In genomic region chr14:63875311-63875710, GRCh38 we compare ENCODE assay signal across 12 cellular contexts. TPM values are rescaled to one million over a fixed set of nuclear protein-coding genes. Genes with fewer than 3 reads are reported as not detected.
DNase-seq lines count a peak whose midpoint lies in the region; ATAC-seq and TF ChIP-seq lines count a peak whose summit lies in the region.
"Had no signal": no experiment of that assay in that cellular context is flagged by ENCODE, and none has a peak within 500 bp of the region (broad histone marks: within the 10 kb centered on the region; RNA-seq: fewer than 3 reads in every experiment).

No MANE protein-coding gene starts in this region.

- no peaks in the 10 kb centered on the region for H3K9me3 Mint-ChIP-seq in CD8-positive, alpha-beta memory T cell
- H3K9me3 Mint-ChIP-seq in nephron, result no peaks in the 10 kb centered on the region
- H3K9me3 Mint-ChIP-seq: activated T-cell treated with anti-CD3 and anti-CD28 coated beads, Interleukin-2, amount 50 U/mL, for 4 hours; dendritic cell treated with granulocyte-macrophage colony-stimulating factor and Interleukin-4, amounts not matched to agents 40 ng/mL and 50 ng/mL, for 4 days had no signal

- POLR2A ChIA-PET in CD8-positive, alpha-beta memory T cell (lab: Charles Lee), result no interaction called here

- no peaks in the 10 kb centered on the region for H3K27me3 ChIP-seq in CD8-positive, alpha-beta memory T cell (ENCODE audit: insufficient read depth, low read length, poor library complexity, severe bottlenecking)
- no peaks in the 10 kb centered on the region for H3K27me3 ChIP-seq in ascending aorta

- H3K4me3 Mint-ChIP-seq in CD8-positive, alpha-beta memory T cell, result no peak overlapping the region
- H3K4me3 Mint-ChIP-seq in nephron, result no peak overlapping the region
- H3K4me3 Mint-ChIP-seq: activated T-cell treated with anti-CD3 and anti-CD28 coated beads, Interleukin-2, amount 50 U/mL, for 4 hours; dendritic cell treated with granulocyte-macrophage colony-stimulating factor and Interleukin-4, amounts not matched to agents 40 ng/mL and 50 ng/mL, for 4 days had no signal

- no peak overlapping the region for H3K27ac ChIP-seq in CD8-positive, alpha-beta memory T cell (ENCODE audit: low read depth, low read length)
- peak overlapping the region; percentile 82 to 94 for H3K27ac ChIP-seq in ascending aorta

- no peaks in the 10 kb centered on the region for H3K36me3 ChIP-seq in CD8-positive, alpha-beta memory T cell (ENCODE audit: insufficient read depth, low read length)
- no peaks in the 10 kb centered on the region for H3K36me3 ChIP-seq in ascending aorta

- peaks cover 58 to 74% (median 71%) of the 10 kb centered on the region in 3 donors for H3K4me1 Mint-ChIP-seq in CD8-positive, alpha-beta memory T cell
- H3K4me1 Mint-ChIP-seq in nephron, result peaks cover 34% of the 10 kb centered on the region

- H3K27ac Mint-ChIP-seq in CD8-positive, alpha-beta memory T cell, result peak overlapping the region in 7 of 8 donors; percentile 21 to 91 (median 51)
- H3K27ac Mint-ChIP-seq in nephron, result peak overlapping the region; percentile 19 to 64 (median 34)
- H3K27ac Mint-ChIP-seq: dendritic cell treated with granulocyte-macrophage colony-stimulating factor and Interleukin-4, amounts not matched to agents 40 ng/mL and 50 ng/mL, for 4 days had no signal

- DNase-seq in CD8-positive, alpha-beta memory T cell, result no peak
- DNase-seq in ascending aorta (ENCODE audit: low spot score in 2 of 2) (peak in 1 of 2 donors; percentile 77), fibroblast of the aortic adventitia (ENCODE audit: low read depth) (peak; percentile 74), OCI-M1 (lab: John Stamatoyannopoulos, UW) (no peak), DMS 273 (lab: John Stamatoyannopoulos, UW; ENCODE audit: unreplicated experiment) (no peak)
- DNase-seq in activated CD8-positive, alpha-beta memory T cell treated with anti-CD3 and anti-CD28 coated beads for 24 hours, result no peak
- DNase-seq: activated T-cell treated with anti-CD3 and anti-CD28 coated beads, Interleukin-2, amount 50 U/mL, for 4 hours; AML-193; NCI-H187 treated with DMSO at 0.1 percent for 48 hours had no signal

- intact Hi-C loops in ascending aorta (cut with DNase I), result no loop called here

- H3K4me3 ChIP-seq in CD8-positive, alpha-beta memory T cell (ENCODE audit: low read length), result no peak overlapping the region
- H3K4me3 ChIP-seq in ascending aorta, result no peak overlapping the region
- H3K4me3 ChIP-seq in fibroblast of the aortic adventitia (ENCODE audit: low read depth, low read length), result no peak overlapping the region

- TF ChIP-seq CTCF in ascending aorta (IDR thresholded peaks at IDR 0.05) (no peak), fibroblast of the aortic adventitia (IDR thresholded peaks at IDR 0.05; ENCODE audit: insufficient read depth, low read length) (no peak), nephron (IDR thresholded peaks at IDR 0.05; ENCODE audit: unreplicated experiment in 3 of 3) (no peak)

- H3K36me3 Mint-ChIP-seq in CD8-positive, alpha-beta memory T cell, result peaks cover 6 to 48% (median 26%) of the 10 kb centered on the region in 3 donors
- H3K36me3 Mint-ChIP-seq in nephron (ENCODE audit: low read depth), result peaks cover 20% of the 10 kb centered on the region

- ATAC-seq in HG03439 (IDR thresholded peaks at IDR 0.05; ENCODE audit: unreplicated experiment), result no peak
- ATAC-seq: activated T-cell treated with anti-CD3 and anti-CD28 coated beads, Interleukin-2, amount 50 U/mL, for 4 hours had no signal

- CTCF ChIA-PET in CD8-positive, alpha-beta memory T cell (lab: Charles Lee), result no interaction called here

- peaks cover 17% of the 10 kb centered on the region for H3K4me1 ChIP-seq in CD8-positive, alpha-beta memory T cell (ENCODE audit: insufficient read depth, low read length)
- H3K4me1 ChIP-seq in ascending aorta, result peaks cover 20 to 51% of the 10 kb centered on the region in 2 donors

- no peaks in the 10 kb centered on the region for H3K9me3 ChIP-seq in CD8-positive, alpha-beta memory T cell (ENCODE audit: low read length)
- no peaks in the 10 kb centered on the region for H3K9me3 ChIP-seq in ascending aorta

- H3K27me3 Mint-ChIP-seq in CD8-positive, alpha-beta memory T cell, result no peaks in the 10 kb centered on the region
- H3K27me3 Mint-ChIP-seq in nephron (ENCODE audit: low read depth), result no peaks in the 10 kb centered on the region

RNA-seq across cellular contexts. Expression of gene SYNE2, which starts 22.5 kb away (rescaled TPM):
- total RNA-seq in CD8-positive, alpha-beta memory T cell, result 10 to 100 TPM; 45.2 to 45.6 TPM
- 104 TPM for polyA plus RNA-seq in CD8-positive, alpha-beta memory T cell
- total RNA-seq in ascending aorta (518 TPM), fibroblast of the aortic adventitia (ENCODE audit: low replicate concordance) (25.8 and 42.9 TPM in 2 replicates)

Comparison
In these comparisons a context has a peak if more than half of its experiments do, and no peak if none do; other contexts are left out.
1. RNA of gene SYNE2, which starts 22.5 kb away (total RNA-seq): 518 TPM in ascending aorta (single experiment); 45.2 to 45.6 TPM in CD8-positive, alpha-beta memory T cell and 25.8 to 42.9 TPM in fibroblast of the aortic adventitia; every median in the first group is over 10 times any median in the second.